In the genomic region with DNA sequence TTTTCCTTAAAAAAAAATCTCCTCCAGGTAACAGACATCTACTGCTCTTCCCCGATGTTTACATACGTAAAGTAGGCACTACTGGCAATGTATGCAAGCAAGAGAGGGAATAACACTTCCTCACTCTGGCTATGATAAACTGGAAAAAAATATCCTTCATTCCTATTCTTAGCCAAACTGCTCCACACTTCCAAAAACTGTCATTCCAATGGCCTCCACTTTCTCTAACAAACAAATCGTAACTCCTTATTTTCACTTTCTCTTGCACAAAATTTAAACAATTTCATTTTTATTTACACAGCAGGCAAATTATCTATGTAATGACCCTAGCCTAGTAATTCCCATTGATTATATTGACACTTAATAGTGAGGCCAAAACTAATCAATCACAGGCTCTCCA, we compare ENCODE assay signal across 11 cellular contexts.
DNase-seq lines count a peak whose midpoint lies in the region; ATAC-seq and TF ChIP-seq lines count a peak whose summit lies in the region.
"Had no signal": no experiment of that assay in that cellular context is flagged by ENCODE, and none has a peak within 500 bp of the region (broad histone marks: within the 10 kb centered on the region; RNA-seq: fewer than 3 reads in every experiment).

No MANE protein-coding gene starts in this region.

- no peaks in the 10 kb centered on the region for H4K20me1 ChIP-seq in H9 (ENCODE audit: control insufficient read depth, insufficient read depth, insufficient read length)

- H3K36me3 ChIP-seq in left lung (no peaks in the 10 kb centered on the region), spleen (no peaks in the 10 kb centered on the region)

- H3K27ac Mint-ChIP-seq in H9 = peak overlapping the region in 2 of 3 experiments; percentile 1 to 68; a peak in 4 of 7 replicates
- H3K27ac Mint-ChIP-seq: activated naive CD8-positive, alpha-beta T cell treated with anti-CD3 and anti-CD28 coated beads for 36 hours; naive thymus-derived CD4-positive, alpha-beta T cell had no signal

- H3K4me1 ChIP-seq in H9 (ENCODE audit: insufficient read depth, low read length) (peaks cover 6% of the 10 kb centered on the region), left lung (peaks cover 0 to 30% of the 10 kb centered on the region in 2 donors), spleen (peaks cover 3 to 47% (median 10%) of the 10 kb centered on the region in 6 donors)

- H2BK120ac ChIP-seq in H9 (ENCODE audit: low read depth, low read length, poor library complexity, severe bottlenecking) = no peak overlapping the region

- H2AFZ ChIP-seq in H9 (ENCODE audit: low read length) = no peak overlapping the region

- 100% methylated on average over 1 of the region's 3 CpGs for WGBS in H9 (ENCODE audit: extremely low coverage, insufficient read length, low lambda C conversion rate)
- 54 to 76% (median 70%) methylated on average over 3 of the region's 3 CpGs for WGBS in spleen, 5 donors

- no peak overlapping the region for H2BK20ac ChIP-seq in H9 (ENCODE audit: low read depth, low read length, poor library complexity, severe bottlenecking)

- H3T11ph ChIP-seq in H9 (ENCODE audit: low read length) = no peak overlapping the region

- no peaks in the 10 kb centered on the region; the same call in 1 of the 2 replicates for H3K27me3 Mint-ChIP-seq in H9 (ENCODE audit: low read depth)
- H3K27me3 Mint-ChIP-seq: naive thymus-derived CD4-positive, alpha-beta T cell had no signal

- intact Hi-C loops in left lung (cut with DNase I) = loop anchor here in 1 of 2 donors (5.0 kb wide), 1 partner anchor 179 kb away; no protein-coding TSS in a partner anchor
- intact Hi-C loops in spleen (cut with DNase I; ENCODE audit: low total_unique reads) = no loop called here

- H4K8ac ChIP-seq in H9 (replicated peaks; ENCODE audit: insufficient read length, low read depth, low read length) = no peak overlapping the region

- no peak overlapping the region for H3K18ac ChIP-seq in H9 (ENCODE audit: insufficient read length, low read depth, low read length)

- TF ChIP-seq POLR2A in spleen (IDR thresholded peaks at IDR 0.05) = no peak

- H3K4me2 ChIP-seq in H9 (ENCODE audit: insufficient read depth, insufficient read length, low read length) = no peak overlapping the region

- H2BK12ac ChIP-seq in H9 (ENCODE audit: insufficient read length, low read depth, low read length) = no peak overlapping the region

- H3K56ac ChIP-seq in H9 (ENCODE audit: insufficient read length, low read depth, low read length) = no peak overlapping the region

- no peak overlapping the region for H2BK15ac ChIP-seq in H9 (ENCODE audit: low read depth, low read length)

- no peak for ATAC-seq in left lung
- no peak for ATAC-seq in HG02763 (IDR thresholded peaks at IDR 0.05; ENCODE audit: unreplicated experiment)
- no peak for ATAC-seq in GM21360 (IDR thresholded peaks at IDR 0.05; ENCODE audit: unreplicated experiment)
- ATAC-seq: naive thymus-derived CD4-positive, alpha-beta T cell had no signal

- no peak overlapping the region for H4K5ac ChIP-seq in H9 (ENCODE audit: insufficient read length, low read depth, low read length)

- TF ChIP-seq CTCF in H9 (conservative IDR thresholded peaks at IDR 0.05) = no peak
- no peak for TF ChIP-seq CTCF in astrocyte of the cerebellum (IDR thresholded peaks at IDR 0.05; ENCODE audit: low read depth, low read length, missing control alignments)
- TF ChIP-seq CTCF in left lung (IDR thresholded peaks at IDR 0.05) = no peak
- TF ChIP-seq CTCF in spleen (IDR thresholded peaks at IDR 0.05 in 8 of 11, conservative IDR thresholded peaks at IDR 0.05 in 3 of 11) = no peak

- H3K27me3 ChIP-seq in H9 (ENCODE audit: insufficient read depth, low read length) (no peaks in the 10 kb centered on the region), left lung (no peaks in the 10 kb centered on the region), spleen (replicated peaks in 1 of 7) (no peaks in the 10 kb centered on the region)

- H3K9me3 Mint-ChIP-seq in H9 = no peaks in the 10 kb centered on the region
- H3K9me3 Mint-ChIP-seq: activated naive CD8-positive, alpha-beta T cell treated with anti-CD3 and anti-CD28 coated beads for 36 hours; naive thymus-derived CD4-positive, alpha-beta T cell had no signal

- H3K4me1 Mint-ChIP-seq in H9 = peaks cover 73 to 77% of the 10 kb centered on the region in 2 experiments

- no peak overlapping the region for H4K91ac ChIP-seq in H9 (ENCODE audit: insufficient read length, low read depth, low read length)

- peaks cover 6% of the 10 kb centered on the region for H3K79me1 ChIP-seq in H9 (ENCODE audit: insufficient read depth, low read depth, low read length, poor library complexity, severe bottlenecking)

- H3K4ac ChIP-seq in H9 (ENCODE audit: low read depth, low read length) = no peak overlapping the region

- H3K14ac ChIP-seq in H9 (ENCODE audit: insufficient read depth, low read length) = no peak overlapping the region

- H3K27ac ChIP-seq in H9 (ENCODE audit: insufficient read length, low read depth, low read length) (no peak overlapping the region), left lung (peak overlapping the region; percentile 58 to 82), spleen (peak overlapping the region in 7 of 8 donors; percentile 9 to 80 (median 65))

- no peak for DNase-seq in H9
- no peak for DNase-seq in astrocyte of the cerebellum (ENCODE audit: low read depth)
- no peak for DNase-seq in left lung
- no peak for DNase-seq in spleen
- DNase-seq in NCI-H1048 (lab: John Stamatoyannopoulos, UW) = no peak
- no peak for DNase-seq in mesenteric fat pad (ENCODE audit: low spot score)
- DNase-seq: activated naive CD8-positive, alpha-beta T cell treated with anti-CD3 and anti-CD28 coated beads for 36 hours; naive thymus-derived CD4-positive, alpha-beta T cell; NCI-H510A had no signal

- in situ Hi-C loops in astrocyte of the cerebellum (cut with HindIII; ENCODE audit: low sequenced_read_pairs) = no loop called here

- H3K79me2 ChIP-seq in H9 (ENCODE audit: insufficient read depth, low read length) = peaks cover 2% of the 10 kb centered on the region; the same call in 1 of the 2 replicates

- no peak overlapping the region; a peak in 2 of 5 replicates for H3K4me3 Mint-ChIP-seq in H9
- H3K4me3 Mint-ChIP-seq: activated naive CD8-positive, alpha-beta T cell treated with anti-CD3 and anti-CD28 coated beads for 36 hours; naive thymus-derived CD4-positive, alpha-beta T cell had no signal

- no peaks in the 10 kb centered on the region for H3K9me3 ChIP-seq in H9 (ENCODE audit: control insufficient read depth, low read depth, low read length)
- no peaks in the 10 kb centered on the region for H3K9me3 ChIP-seq in left lung
- no peaks in the 10 kb centered on the region for H3K9me3 ChIP-seq in spleen

- H3K36me3 Mint-ChIP-seq in H9 (ENCODE audit: insufficient read depth in 1 of 3, low read depth in 3 of 3) = peaks cover 0 to 4% (median 2%) of the 10 kb centered on the region in 3 experiments; a peak in 2 of 7 replicates
- H3K36me3 Mint-ChIP-seq: activated naive CD8-positive, alpha-beta T cell treated with anti-CD3 and anti-CD28 coated beads for 36 hours; naive thymus-derived CD4-positive, alpha-beta T cell had no signal

- H2AK5ac ChIP-seq in H9 (ENCODE audit: insufficient read length, low read length) = no peak overlapping the region

- no peak overlapping the region for H3K23ac ChIP-seq in H9 (ENCODE audit: insufficient read length, low read depth, low read length)

- H3K4me3 ChIP-seq in astrocyte of the cerebellum (ENCODE audit: low read depth, low read length) (peak overlapping the region; percentile 18), left lung (no peak overlapping the region), spleen (peak overlapping the region in 2 of 8 donors; percentile 34 to 56)

- H3K9ac ChIP-seq in H9 (ENCODE audit: extremely low read depth, insufficient read length, low read length) = no peak overlapping the region

- H2BK5ac ChIP-seq in H9 (ENCODE audit: insufficient read length, low read length) = no peak overlapping the region

- H3K23me2 ChIP-seq in H9 (ENCODE audit: insufficient read length, low read depth, low read length, poor library complexity, severe bottlenecking) = no peaks in the 10 kb centered on the region
